ENCODE assay signal across 8 cellular contexts in genomic region chr11:88414385-88414861, GRCh38.
DNase-seq lines count a peak whose midpoint lies in the region; ATAC-seq and TF ChIP-seq lines count a peak whose summit lies in the region.

No MANE protein-coding gene starts in this region.

- H3K9me3 ChIP-seq in BLaER1, result no peaks in the 10 kb centered on the region

- no peaks in the 10 kb centered on the region for H3K27me3 Mint-ChIP-seq in nephron (ENCODE audit: low read depth)

- peaks cover 13% of the 10 kb centered on the region for H3K4me1 Mint-ChIP-seq in nephron

- H3K4me3 ChIP-seq in BLaER1, result no peak overlapping the region

- no peak overlapping the region for H3K4me3 Mint-ChIP-seq in nephron

- peak; percentile 54 for ATAC-seq in GM21381 (IDR thresholded peaks at IDR 0.05; ENCODE audit: unreplicated experiment)
- ATAC-seq in HG02610 (IDR thresholded peaks at IDR 0.05; ENCODE audit: unreplicated experiment), result no peak
- no peak for ATAC-seq in HG02642 (IDR thresholded peaks at IDR 0.05; ENCODE audit: poor library complexity, unreplicated experiment)

- H3K27me3 ChIP-seq in BLaER1, result no peaks in the 10 kb centered on the region

- DNase-seq in NCI-H226 (peak; percentile 20), amniotic stem cell (lab: John Stamatoyannopoulos, UW) (no peak)
- DNase-seq in central memory CD4-positive, alpha-beta T cell, result peak; percentile 42

- peaks cover 20% of the 10 kb centered on the region for H3K4me1 ChIP-seq in BLaER1

- H4K20me1 ChIP-seq in BLaER1, result no peaks in the 10 kb centered on the region

- peak overlapping the region; percentile 11; the same call in 1 of the 2 replicates for H3K27ac ChIP-seq in BLaER1

- H3K36me3 ChIP-seq in BLaER1, result no peaks in the 10 kb centered on the region

- H3K27ac Mint-ChIP-seq in nephron, result peak overlapping the region; percentile 28 to 68 (median 37)

- no peak overlapping the region for H3K9ac ChIP-seq in BLaER1

- H3K9me3 Mint-ChIP-seq in nephron, result no peaks in the 10 kb centered on the region

- H3K36me3 Mint-ChIP-seq in nephron (ENCODE audit: low read depth), result no peaks in the 10 kb centered on the region

- peak overlapping the region; percentile 54 for H3K4me2 ChIP-seq in BLaER1

- no peak for TF ChIP-seq CTCF in nephron (IDR thresholded peaks at IDR 0.05; ENCODE audit: unreplicated experiment in 3 of 3)
